Comparison of ENCODE assay signal across 9 cellular contexts in genomic region chr2:48105848-48106247, GRCh38.
A peak's percentile ranks its signal among the peaks of the same experiment; 100 is the strongest.
DNase-seq lines count a peak whose midpoint lies in the region; ATAC-seq and TF ChIP-seq lines count a peak whose summit lies in the region.
"Had no signal": no experiment of that assay in that cellular context is flagged by ENCODE, and none has a peak within 500 bp of the region (broad histone marks: within the 10 kb centered on the region; RNA-seq: fewer than 3 reads in every experiment).

No MANE protein-coding gene starts in this region.

- no peaks in the 10 kb centered on the region for H3K36me3 Mint-ChIP-seq in activated T-cell treated with anti-CD3 and anti-CD28 coated beads, Interleukin-2, amount 50 U/mL, for 24 hours (ENCODE audit: low read depth)
- H3K36me3 Mint-ChIP-seq in T-helper 17 cell (ENCODE audit: low read depth), result no peaks in the 10 kb centered on the region
- H3K36me3 Mint-ChIP-seq in stimulated activated naive B cell treated with anti-CD40 and anti-IgM and Interleukin-4, amounts not matched to agents 10 μg/mL and 1 μg/mL and 100 μg/mL, for 72 hours, result no peaks in the 10 kb centered on the region
- H3K36me3 Mint-ChIP-seq in CD4-positive, alpha-beta memory T cell, result no peaks in the 10 kb centered on the region

- intact Hi-C loops in left ventricle myocardium inferior (cut with micrococcal nuclease), result loop anchor here (2.0 to 5.0 kb wide), 2 partner anchors 199 to 249 kb away; partner anchors contain the start of gene FBXO11
- intact Hi-C loops in CD4-positive, alpha-beta memory T cell (cut with micrococcal nuclease), result loop anchor here (1.0 to 5.0 kb wide), 5 partner anchors 199 to 584 kb away; partner anchors contain the start of gene MSH6

- no peak overlapping the region for H3K27ac Mint-ChIP-seq in activated T-cell treated with anti-CD3 and anti-CD28 coated beads, Interleukin-2, amount 50 U/mL, for 24 hours
- H3K27ac Mint-ChIP-seq in T-helper 17 cell, result peak overlapping the region; percentile 75
- no peak overlapping the region for H3K27ac Mint-ChIP-seq in stimulated activated naive B cell treated with anti-CD40 and anti-IgM and Interleukin-4, amounts not matched to agents 10 μg/mL and 1 μg/mL and 100 μg/mL, for 72 hours
- H3K27ac Mint-ChIP-seq in CD4-positive, alpha-beta memory T cell, result peak overlapping the region in 2 of 7 donors; percentile 17 to 71

- 81% methylated on average over 11 of the region's 11 CpGs for WGBS in suprapubic skin

- H3K27ac ChIP-seq in left ventricle myocardium inferior (replicated peaks) (peak overlapping the region; percentile 66), suprapubic skin (no peak overlapping the region)
- H3K27ac ChIP-seq in CD4-positive, alpha-beta memory T cell (ENCODE audit: low read depth, low read length), result no peak overlapping the region

- peaks cover 19% of the 10 kb centered on the region for H3K4me1 ChIP-seq in left ventricle myocardium inferior
- peaks cover 23% of the 10 kb centered on the region for H3K4me1 ChIP-seq in suprapubic skin
- peaks cover 13% of the 10 kb centered on the region for H3K4me1 ChIP-seq in CD4-positive, alpha-beta memory T cell (ENCODE audit: insufficient read depth, low read length)

- peak overlapping the region; percentile 67 for H3K4me3 Mint-ChIP-seq in activated T-cell treated with anti-CD3 and anti-CD28 coated beads, Interleukin-2, amount 50 U/mL, for 24 hours
- H3K4me3 Mint-ChIP-seq in T-helper 17 cell, result no peak overlapping the region
- peak overlapping the region; percentile 79 to 80 for H3K4me3 Mint-ChIP-seq in stimulated activated naive B cell treated with anti-CD40 and anti-IgM and Interleukin-4, amounts not matched to agents 10 μg/mL and 1 μg/mL and 100 μg/mL, for 72 hours
- H3K4me3 Mint-ChIP-seq in CD4-positive, alpha-beta memory T cell, result peak overlapping the region in 2 of 8 donors; percentile 24 to 62

- TF ChIP-seq CTCF in left ventricle myocardium inferior (IDR thresholded peaks at IDR 0.05; ENCODE audit: borderline replicate concordance) (no peak), suprapubic skin (IDR thresholded peaks at IDR 0.05) (no peak)

- H3K9me3 ChIP-seq in T-helper 17 cell (ENCODE audit: control insufficient read depth, low read length, poor library complexity, severe bottlenecking) (no peaks in the 10 kb centered on the region), left ventricle myocardium inferior (replicated peaks) (no peaks in the 10 kb centered on the region), suprapubic skin (no peaks in the 10 kb centered on the region)
- no peaks in the 10 kb centered on the region for H3K9me3 ChIP-seq in CD4-positive, alpha-beta memory T cell (ENCODE audit: control insufficient read depth in 1 of 2, low read length in 2 of 2)
- H3K9me3 ChIP-seq: SJSA1 had no signal

- H3K4me3 ChIP-seq in left ventricle myocardium inferior, result peak overlapping the region; percentile 46
- H3K4me3 ChIP-seq in suprapubic skin, result no peak overlapping the region
- no peak overlapping the region for H3K4me3 ChIP-seq in CD4-positive, alpha-beta memory T cell (ENCODE audit: low read length in 2 of 2)
- H3K4me3 ChIP-seq: SJSA1 had no signal

- POLR2A ChIA-PET in CD4-positive, alpha-beta memory T cell (lab: Charles Lee; ENCODE audit: partially characterized antibody), result interaction anchor here (1.3 kb wide), 1 partner anchor 199 kb away, joined by 5 read pairs; no protein-coding TSS in a partner anchor

- no peaks in the 10 kb centered on the region for H3K9me3 Mint-ChIP-seq in activated T-cell treated with anti-CD3 and anti-CD28 coated beads, Interleukin-2, amount 50 U/mL, for 24 hours
- H3K9me3 Mint-ChIP-seq in stimulated activated naive B cell treated with anti-CD40 and anti-IgM and Interleukin-4, amounts not matched to agents 10 μg/mL and 1 μg/mL and 100 μg/mL, for 72 hours, result peaks cover 4 to 6% of the 10 kb centered on the region in 2 donors
- peaks cover 0 to under 1% (median 0%) of the 10 kb centered on the region in 8 donors for H3K9me3 Mint-ChIP-seq in CD4-positive, alpha-beta memory T cell

- ATAC-seq in T-helper 17 cell, result no peak
- peak in 1 of 2 donors; percentile 17 for ATAC-seq in stimulated activated naive B cell treated with anti-CD40 and anti-IgM and Interleukin-4, amounts not matched to agents 10 μg/mL and 1 μg/mL and 100 μg/mL, for 72 hours (replicated peaks)

- H3K36me3 ChIP-seq in left ventricle myocardium inferior (no peaks in the 10 kb centered on the region), suprapubic skin (no peaks in the 10 kb centered on the region)
- H3K36me3 ChIP-seq in CD4-positive, alpha-beta memory T cell (ENCODE audit: insufficient read depth, low read length), result no peaks in the 10 kb centered on the region
- H3K36me3 ChIP-seq: SJSA1 had no signal

- peaks cover 17% of the 10 kb centered on the region for H3K4me1 Mint-ChIP-seq in activated T-cell treated with anti-CD3 and anti-CD28 coated beads, Interleukin-2, amount 50 U/mL, for 24 hours (ENCODE audit: low read depth)
- H3K4me1 Mint-ChIP-seq in T-helper 17 cell, result peaks cover 13% of the 10 kb centered on the region
- H3K4me1 Mint-ChIP-seq in stimulated activated naive B cell treated with anti-CD40 and anti-IgM and Interleukin-4, amounts not matched to agents 10 μg/mL and 1 μg/mL and 100 μg/mL, for 72 hours, result peaks cover 12 to 22% of the 10 kb centered on the region in 2 donors
- H3K4me1 Mint-ChIP-seq in CD4-positive, alpha-beta memory T cell, result peaks cover 6 to 16% (median 10%) of the 10 kb centered on the region in 4 donors

- peaks cover 3% of the 10 kb centered on the region for H3K27me3 Mint-ChIP-seq in activated T-cell treated with anti-CD3 and anti-CD28 coated beads, Interleukin-2, amount 50 U/mL, for 24 hours
- H3K27me3 Mint-ChIP-seq in T-helper 17 cell, result peaks cover 8% of the 10 kb centered on the region
- peaks cover 0 to 2% of the 10 kb centered on the region in 2 donors for H3K27me3 Mint-ChIP-seq in stimulated activated naive B cell treated with anti-CD40 and anti-IgM and Interleukin-4, amounts not matched to agents 10 μg/mL and 1 μg/mL and 100 μg/mL, for 72 hours
- H3K27me3 Mint-ChIP-seq in CD4-positive, alpha-beta memory T cell, result peaks cover under 1 to 3% of the 10 kb centered on the region in 2 donors

- TF ChIP-seq EP300 in suprapubic skin (IDR thresholded peaks at IDR 0.05), result no peak

- no peak for TF ChIP-seq POLR2A in suprapubic skin (IDR thresholded peaks at IDR 0.05)

- CTCF ChIA-PET in CD4-positive, alpha-beta memory T cell (lab: Charles Lee; ENCODE audit: partially characterized antibody), result interaction anchor here (0.9 to 6.3 kb wide), 7 partner anchors 12 to 668 kb away, joined by 3 to 56 read pairs (median 6); partner anchors contain the start of gene FBXO11

- DNase-seq in activated T-cell treated with anti-CD3 and anti-CD28 coated beads, Interleukin-2, amount 50 U/mL, for 24 hours, result no peak
- no peak for DNase-seq in activated T-cell treated with anti-CD3 and anti-CD28 coated beads, Interleukin-2, amount 50 U/mL, for 48 hours
- DNase-seq in T-helper 17 cell, result no peak
- no peak for DNase-seq in left ventricle myocardium inferior
- DNase-seq in stimulated activated naive B cell treated with anti-CD40 and anti-IgM and Interleukin-4, amounts not matched to agents 10 μg/mL and 1 μg/mL and 100 μg/mL, for 72 hours, result no peak
- DNase-seq in suprapubic skin (ENCODE audit: low spot score in 2 of 2), result no peak
- no peak for DNase-seq in CD4-positive, alpha-beta memory T cell
- DNase-seq in cerebellar nuclear complex (lab: John Stamatoyannopoulos, UW), result no peak

- H3K27me3 ChIP-seq in left ventricle myocardium inferior (ENCODE audit: low read depth) (no peaks in the 10 kb centered on the region), suprapubic skin (no peaks in the 10 kb centered on the region)
- no peaks in the 10 kb centered on the region for H3K27me3 ChIP-seq in CD4-positive, alpha-beta memory T cell (ENCODE audit: insufficient read depth, low read length)
- H3K27me3 ChIP-seq: SJSA1 had no signal
